1 cellular context compared by ENCODE assay signal in genomic region chr7:11985376-11985775, GRCh38.
TF ChIP-seq lines count a peak whose summit lies in the region.

No MANE protein-coding gene starts in this region.

TF ChIP-seq in H1, 55 proteins besides CTCF, POLR2A, EP300 and RAD21 (continued from another document):
- no peak for TF ChIP-seq USF2 (IDR thresholded peaks at IDR 0.05; ENCODE audit: low read length)
- no peak for TF ChIP-seq CHD7 (IDR thresholded peaks at IDR 0.05; ENCODE audit: insufficient replicate concordance, low read length)
